19 cellular contexts compared by ENCODE assay signal in genomic region chr15:70379938-70380337, GRCh38.
"Had no signal": no experiment of that assay in that cellular context is flagged by ENCODE, and none has a peak within 500 bp of the region (broad histone marks: within the 10 kb centered on the region; RNA-seq: fewer than 3 reads in every experiment).

No MANE protein-coding gene starts in this region.

- ATAC-seq: activated naive CD4-positive, alpha-beta T cell treated with anti-CD3 and anti-CD28 coated beads, Interleukin-2, amount 50 U/mL, for 72 hours; foreskin keratinocyte; left lung; psoas muscle; right lobe of liver; SK-N-SH treated with all-trans-retinoic acid at 6 μM for 48 hours; stimulated activated naive B cell treated with anti-CD40 and anti-IgM and Interleukin-4, amounts not matched to agents 10 μg/mL and 1 μg/mL and 100 μg/mL, for 72 hours; T-cell had no signal

- H3K27ac Mint-ChIP-seq: activated CD4-positive, alpha-beta T cell treated with anti-CD3 and anti-CD28 coated beads, Interleukin-2, amount 10 ng/mL, durations not matched to agents 24 days and 14 days; activated naive CD4-positive, alpha-beta T cell treated with anti-CD3 and anti-CD28 coated beads, Interleukin-2, amount 50 U/mL, for 72 hours; activated T-helper 1 cell treated with anti-CD3 and anti-CD28 coated beads, Interleukin-12 subunit alpha, Interleukin-12 subunit beta, Interleukin-2, Interleukin-4 antibody, amounts not matched to agents 30 ng/mL and 10 ng/mL and 1 ng/mL, durations not matched to agents 14 hours and 24 hours and 36 hours; nephron; stimulated activated naive B cell treated with anti-CD40 and anti-IgM and Interleukin-4, amounts not matched to agents 10 μg/mL and 1 μg/mL and 100 μg/mL, for 72 hours; T-cell had no signal

- FAIRE-seq: keratinocyte had no signal

- DNase-seq: activated CD4-positive, alpha-beta T cell treated with anti-CD3 and anti-CD28 coated beads, Interleukin-2, amount 10 ng/mL, durations not matched to agents 24 days and 14 days; activated gamma-delta T cell treated with Interleukin-2 at 50 U/mL for 16 hours; dermis blood vessel endothelial cell; foreskin keratinocyte; hippocampal formation; left lung; midbrain; psoas muscle; right lobe of liver; stimulated activated CD4-positive, alpha-beta T cell treated with anti-CD3 and anti-CD28 coated beads, Interleukin-4, amount 100 ng/mL, for 24 hours; stimulated activated naive B cell treated with anti-CD40 and anti-IgM and Interleukin-4, amounts not matched to agents 10 μg/mL and 1 μg/mL and 100 μg/mL, for 72 hours; T-cell had no signal

- H3K36me3 Mint-ChIP-seq: T-cell had no signal

- H3K27ac ChIP-seq: epithelial cell of prostate, foreskin keratinocyte, left lung, psoas muscle, right lobe of liver, thoracic aorta had no signal

- H3K36me3 ChIP-seq: left lung, right lobe of liver, thoracic aorta had no signal

- H3K9me3 ChIP-seq: right lobe of liver, thoracic aorta had no signal

- H3K4me1 Mint-ChIP-seq: activated CD4-positive, alpha-beta T cell treated with anti-CD3 and anti-CD28 coated beads, Interleukin-2, amount 10 ng/mL, durations not matched to agents 24 days and 14 days had no signal

- H3K4me3 Mint-ChIP-seq: activated CD4-positive, alpha-beta T cell treated with anti-CD3 and anti-CD28 coated beads, Interleukin-2, amount 10 ng/mL, durations not matched to agents 24 days and 14 days; activated T-helper 1 cell treated with anti-CD3 and anti-CD28 coated beads, Interleukin-12 subunit alpha, Interleukin-12 subunit beta, Interleukin-2, Interleukin-4 antibody, amounts not matched to agents 30 ng/mL and 10 ng/mL and 1 ng/mL, durations not matched to agents 14 hours and 24 hours and 36 hours; nephron; stimulated activated naive B cell treated with anti-CD40 and anti-IgM and Interleukin-4, amounts not matched to agents 10 μg/mL and 1 μg/mL and 100 μg/mL, for 72 hours; T-cell had no signal
